21 cellular contexts compared by ENCODE assay signal in the genomic region with DNA sequence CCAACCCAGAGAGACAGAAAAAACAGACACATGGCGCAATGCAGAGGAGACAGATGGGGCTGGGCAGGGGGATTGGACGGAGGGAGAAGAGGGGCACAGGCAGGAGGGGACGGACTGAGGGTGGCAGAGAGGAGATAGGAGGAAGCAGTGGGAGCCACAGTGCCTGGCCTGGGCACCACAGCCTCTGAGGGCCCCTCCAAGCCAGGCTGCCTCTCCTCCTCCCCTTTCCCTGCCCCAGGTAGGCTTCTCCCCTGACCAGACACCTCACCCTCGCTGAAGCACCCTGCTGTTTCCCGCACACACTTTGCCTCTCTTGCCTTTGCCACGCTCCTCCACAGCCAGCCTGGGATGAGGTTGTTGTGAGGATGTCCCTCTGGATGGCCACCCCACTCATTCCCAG.
"Had no signal": no experiment of that assay in that cellular context is flagged by ENCODE, and none has a peak within 500 bp of the region (broad histone marks: within the 10 kb centered on the region; RNA-seq: fewer than 3 reads in every experiment).

No MANE protein-coding gene starts in this region.

- H3K4me3 ChIP-seq: colonic mucosa, hepatocyte, mucosa of descending colon, psoas muscle, right lobe of liver, tibial artery had no signal

- H3K27ac Mint-ChIP-seq: endodermal cell; natural killer cell; stimulated activated memory B cell treated with anti-CD40 and anti-IgM and Interleukin-4, amounts not matched to agents 10 μg/mL and 1 μg/mL and 100 μg/mL, for 72 hours; stimulated activated naive CD8-positive, alpha-beta T cell treated with anti-CD3 and anti-CD28 coated beads, Interleukin-15, Interleukin-2, amounts not matched to agents 100 ng/mL and 50 ng/mL, for 24 hours had no signal

- H3K4me1 Mint-ChIP-seq: natural killer cell; stimulated activated memory B cell treated with anti-CD40 and anti-IgM and Interleukin-4, amounts not matched to agents 10 μg/mL and 1 μg/mL and 100 μg/mL, for 72 hours had no signal

- H3K27me3 ChIP-seq: colonic mucosa, neutrophil, right lobe of liver had no signal

- H3K9me3 Mint-ChIP-seq: endodermal cell; natural killer cell; stimulated activated naive CD8-positive, alpha-beta T cell treated with anti-CD3 and anti-CD28 coated beads, Interleukin-15, Interleukin-2, amounts not matched to agents 100 ng/mL and 50 ng/mL, for 24 hours had no signal

- H3K36me3 ChIP-seq: colonic mucosa, neutrophil, right lobe of liver, tibial artery had no signal

- H3K4me1 ChIP-seq: colonic mucosa, foreskin keratinocyte, psoas muscle, right lobe of liver, tibial artery had no signal

- H3K79me2 ChIP-seq: hepatocyte had no signal

- DNase-seq: colonic mucosa; effector CD4-positive, alpha-beta T cell; erythroblast; foreskin keratinocyte; left colon; mammary epithelial cell; mucosa of descending colon; natural killer cell; psoas muscle; retina; right lobe of liver; stimulated activated CD4-positive, alpha-beta T cell treated with anti-CD3 and anti-CD28 coated beads, Interleukin-15, amount 100 ng/mL, for 24 hours; stimulated activated CD4-positive, alpha-beta T cell treated with anti-CD3 and anti-CD28 coated beads, Interleukin-1b, Interleukin-23, amount 100 ng/mL, for 48 hours; stimulated activated CD4-positive, alpha-beta T cell treated with anti-CD3 and anti-CD28 coated beads, Interleukin-4, amount 100 ng/mL, for 24 hours had no signal

- ATAC-seq: foreskin keratinocyte; left colon; mucosa of descending colon; natural killer cell; psoas muscle; right lobe of liver; stimulated activated memory B cell treated with anti-CD40 and anti-IgM and Interleukin-4, amounts not matched to agents 10 μg/mL and 1 μg/mL and 100 μg/mL, for 72 hours had no signal

- FAIRE-seq: endothelial cell of umbilical vein had no signal

- H3K27ac ChIP-seq: colonic mucosa, foreskin keratinocyte, hepatocyte, neutrophil, psoas muscle, right lobe of liver, tibial artery had no signal

- H3K36me3 Mint-ChIP-seq: natural killer cell; stimulated activated memory B cell treated with anti-CD40 and anti-IgM and Interleukin-4, amounts not matched to agents 10 μg/mL and 1 μg/mL and 100 μg/mL, for 72 hours had no signal

- H3K4me2 ChIP-seq: hepatocyte had no signal

- H2AFZ ChIP-seq: hepatocyte had no signal

- H3K4me3 Mint-ChIP-seq: endodermal cell; natural killer cell; stimulated activated memory B cell treated with anti-CD40 and anti-IgM and Interleukin-4, amounts not matched to agents 10 μg/mL and 1 μg/mL and 100 μg/mL, for 72 hours; stimulated activated naive CD8-positive, alpha-beta T cell treated with anti-CD3 and anti-CD28 coated beads, Interleukin-15, Interleukin-2, amounts not matched to agents 100 ng/mL and 50 ng/mL, for 24 hours had no signal

- H3K9me3 ChIP-seq: colonic mucosa, mucosa of descending colon, neutrophil, psoas muscle, right lobe of liver had no signal
